ENCODE assay signal across 30 cellular contexts in genomic region chrX:24547961-24548360, GRCh38.
"Had no signal": no experiment of that assay in that cellular context is flagged by ENCODE, and none has a peak within 500 bp of the region (broad histone marks: within the 10 kb centered on the region; RNA-seq: fewer than 3 reads in every experiment).

No MANE protein-coding gene starts in this region.

- H3K9me3 Mint-ChIP-seq: naive thymus-derived CD8-positive, alpha-beta T cell; natural killer cell treated with Interleukin-12 subunit alpha and Interleukin-12 subunit beta and Interleukin-15 and Interleukin-18, amount 100 ng/mL, for 72 hours; nephron progenitor cell; stimulated activated effector memory CD8-positive, alpha-beta T cell treated with anti-CD3 and anti-CD28 coated beads, Interleukin-12 subunit alpha, Interleukin-12 subunit beta, amount 100 ng/mL, for 72 hours; stimulated activated naive B cell treated with anti-CD40 and anti-IgM and Interleukin-4, amounts not matched to agents 10 μg/mL and 1 μg/mL and 100 μg/mL, for 72 hours; stimulated activated naive CD8-positive, alpha-beta T cell treated with anti-CD3 and anti-CD28 coated beads, Interleukin-15, Interleukin-2, amounts not matched to agents 100 ng/mL and 50 ng/mL, for 24 hours had no signal

- H3K79me2 ChIP-seq: parathyroid adenoma had no signal

- H3K4me3 ChIP-seq: psoas muscle, right lobe of liver, sigmoid colon, stomach, thoracic aorta, thyroid gland, tibial nerve, upper lobe of left lung, vagina had no signal

- H3K9me3 ChIP-seq: neutrophil, psoas muscle, right lobe of liver, sigmoid colon, stomach, thoracic aorta, thyroid gland, tibial nerve, upper lobe of left lung, vagina had no signal

- FAIRE-seq: small intestine, urothelium cell line had no signal

- H3K27me3 Mint-ChIP-seq: naive thymus-derived CD8-positive, alpha-beta T cell; natural killer cell treated with Interleukin-12 subunit alpha and Interleukin-12 subunit beta and Interleukin-15 and Interleukin-18, amount 100 ng/mL, for 72 hours; stimulated activated naive CD8-positive, alpha-beta T cell treated with anti-CD3 and anti-CD28 coated beads, Interleukin-15, Interleukin-2, amounts not matched to agents 100 ng/mL and 50 ng/mL, for 24 hours had no signal

- DNase-seq: naive thymus-derived CD8-positive, alpha-beta T cell; nephron progenitor cell; nucleus accumbens; posterior cingulate gyrus; psoas muscle; right cardiac atrium; right lobe of liver; sigmoid colon; small intestine; stimulated activated CD4-positive, alpha-beta T cell treated with anti-CD3 and anti-CD28 coated beads, Interleukin-15, amount 100 ng/mL, for 24 hours; stimulated activated CD4-positive, alpha-beta T cell treated with anti-CD3 and anti-CD28 coated beads, Interleukin-2, amount 100 ng/mL, for 24 hours; stimulated activated CD4-positive, alpha-beta T cell treated with anti-CD3 and anti-CD28 coated beads, Interleukin-2, amount 100 ng/mL, for 48 hours; stimulated activated CD4-positive, alpha-beta T cell treated with anti-CD3 and anti-CD28 coated beads, Interleukin-4, amount 100 ng/mL, for 24 hours; stimulated activated naive B cell treated with anti-CD40 and anti-IgM and Interleukin-4, amounts not matched to agents 10 μg/mL and 1 μg/mL and 100 μg/mL, for 72 hours; stimulated activated naive CD4-positive, alpha-beta T cell treated with Interleukin-2 at 50 U/mL for 16 hours; stomach; thyroid gland; trophoblast cell; upper lobe of left lung had no signal

- H3K4me1 Mint-ChIP-seq: naive thymus-derived CD8-positive, alpha-beta T cell; stimulated activated effector memory CD8-positive, alpha-beta T cell treated with anti-CD3 and anti-CD28 coated beads, Interleukin-12 subunit alpha, Interleukin-12 subunit beta, amount 100 ng/mL, for 72 hours; stimulated activated naive B cell treated with anti-CD40 and anti-IgM and Interleukin-4, amounts not matched to agents 10 μg/mL and 1 μg/mL and 100 μg/mL, for 72 hours had no signal

- H2AFZ ChIP-seq: parathyroid adenoma had no signal

- H3K36me3 ChIP-seq: right lobe of liver, sigmoid colon, stomach, thyroid gland, tibial nerve, upper lobe of left lung, vagina had no signal

- H3K4me1 ChIP-seq: parathyroid adenoma, psoas muscle, right lobe of liver, stomach, thyroid gland, tibial nerve, vagina had no signal

- H3K4me3 Mint-ChIP-seq: naive thymus-derived CD8-positive, alpha-beta T cell; natural killer cell treated with Interleukin-12 subunit alpha and Interleukin-12 subunit beta and Interleukin-15 and Interleukin-18, amount 100 ng/mL, for 72 hours; nephron progenitor cell; neural crest cell; stimulated activated effector memory CD8-positive, alpha-beta T cell treated with anti-CD3 and anti-CD28 coated beads, Interleukin-12 subunit alpha, Interleukin-12 subunit beta, amount 100 ng/mL, for 72 hours; stimulated activated naive B cell treated with anti-CD40 and anti-IgM and Interleukin-4, amounts not matched to agents 10 μg/mL and 1 μg/mL and 100 μg/mL, for 72 hours; stimulated activated naive CD8-positive, alpha-beta T cell treated with anti-CD3 and anti-CD28 coated beads, Interleukin-15, Interleukin-2, amounts not matched to agents 100 ng/mL and 50 ng/mL, for 24 hours had no signal

- ATAC-seq: naive thymus-derived CD8-positive, alpha-beta T cell; natural killer cell treated with Interleukin-12 subunit alpha and Interleukin-12 subunit beta and Interleukin-15 and Interleukin-18, amount 100 ng/mL, for 72 hours; psoas muscle; right cardiac atrium; right lobe of liver; stimulated activated effector memory CD8-positive, alpha-beta T cell treated with anti-CD3 and anti-CD28 coated beads, Interleukin-12 subunit alpha, Interleukin-12 subunit beta, amount 100 ng/mL, for 72 hours; stimulated activated naive B cell treated with anti-CD40 and anti-IgM and Interleukin-4, amounts not matched to agents 10 μg/mL and 1 μg/mL and 100 μg/mL, for 72 hours had no signal

- H3K27ac ChIP-seq: neutrophil, parathyroid adenoma, psoas muscle, right lobe of liver, sigmoid colon, stomach, thoracic aorta, thyroid gland, tibial nerve, upper lobe of left lung, vagina had no signal

- H3K9ac ChIP-seq: parathyroid adenoma had no signal

- H3K27me3 ChIP-seq: neutrophil, right lobe of liver, sigmoid colon, stomach, thyroid gland, tibial nerve, upper lobe of left lung, vagina had no signal

- H3K27ac Mint-ChIP-seq: naive thymus-derived CD8-positive, alpha-beta T cell; natural killer cell treated with Interleukin-12 subunit alpha and Interleukin-12 subunit beta and Interleukin-15 and Interleukin-18, amount 100 ng/mL, for 72 hours; nephron progenitor cell; progenitor cell of endocrine pancreas; stimulated activated effector memory CD8-positive, alpha-beta T cell treated with anti-CD3 and anti-CD28 coated beads, Interleukin-12 subunit alpha, Interleukin-12 subunit beta, amount 100 ng/mL, for 72 hours; stimulated activated naive B cell treated with anti-CD40 and anti-IgM and Interleukin-4, amounts not matched to agents 10 μg/mL and 1 μg/mL and 100 μg/mL, for 72 hours; stimulated activated naive CD8-positive, alpha-beta T cell treated with anti-CD3 and anti-CD28 coated beads, Interleukin-15, Interleukin-2, amounts not matched to agents 100 ng/mL and 50 ng/mL, for 24 hours had no signal
